ENCODE assay signal across 8 cellular contexts in the genomic region with DNA sequence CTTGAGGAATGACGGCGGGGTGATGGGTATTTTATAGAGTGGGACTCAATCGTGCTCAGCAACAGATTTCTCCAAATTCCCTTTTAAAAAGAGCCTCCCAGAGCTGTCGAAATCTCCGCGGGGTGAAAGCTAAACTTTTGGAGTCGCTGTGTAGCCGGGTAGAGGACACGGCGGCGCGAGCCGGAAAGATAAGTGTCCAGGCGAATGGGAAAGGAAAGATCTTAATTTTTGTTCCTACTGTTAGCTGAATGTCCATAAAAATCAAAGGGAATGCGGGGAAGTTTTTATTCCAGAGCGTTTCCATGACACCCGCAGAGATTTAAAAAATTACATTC. TPM values are rescaled to one million over a fixed set of nuclear protein-coding genes. Genes with fewer than 3 reads are reported as not detected.
A peak's percentile ranks its signal among the peaks of the same experiment; 100 is the strongest.
DNase-seq lines count a peak whose midpoint lies in the region; ATAC-seq, FAIRE-seq and TF ChIP-seq lines count a peak whose summit lies in the region.

No MANE protein-coding gene starts in this region.

- intact Hi-C loops in lower lobe of right lung (cut with DNase I) (no loop called here), thyroid gland (cut with DNase I) (no loop called here)

- no peaks in the 10 kb centered on the region for H3K9me3 Mint-ChIP-seq in T-helper 1 cell treated with Interleukin-12 subunit alpha and Interleukin-12 subunit beta and Interleukin-4 antibody, amounts not matched to agents 30 μg/mL and 1 μg/mL, for 36 hours

- H3K4me3 Mint-ChIP-seq in T-helper 1 cell treated with Interleukin-12 subunit alpha and Interleukin-12 subunit beta and Interleukin-4 antibody, amounts not matched to agents 30 μg/mL and 1 μg/mL, for 36 hours, result peak overlapping the region; percentile 90

- H3K4me1 ChIP-seq in lower lobe of right lung (peaks cover 26% of the 10 kb centered on the region), thyroid gland (peaks cover 17 to 18% of the 10 kb centered on the region in 2 donors)

- peak overlapping the region; percentile 27 for H3K27ac Mint-ChIP-seq in T-helper 1 cell treated with Interleukin-12 subunit alpha and Interleukin-12 subunit beta and Interleukin-4 antibody, amounts not matched to agents 30 μg/mL and 1 μg/mL, for 36 hours

- H3K27me3 ChIP-seq in lower lobe of right lung (ENCODE audit: low read depth) (peaks cover 58% of the 10 kb centered on the region), thyroid gland (peaks cover 7% of the 10 kb centered on the region)

- TF ChIP-seq CTCF in cardiac fibroblast (IDR thresholded peaks at IDR 0.05; ENCODE audit: low read depth, low read length) (no peak), lower lobe of right lung (IDR thresholded peaks at IDR 0.05) (no peak), thyroid gland (IDR thresholded peaks at IDR 0.05) (no peak)

- TF ChIP-seq POLR2A in thyroid gland (IDR thresholded peaks at IDR 0.05) (no peak), GM12892 (IDR thresholded peaks at IDR 0.05; ENCODE audit: low read depth, low read length) (no peak)

- no peak for FAIRE-seq in GM12892 (lab: Jason Lieb, UNC)

- H3K4me1 Mint-ChIP-seq in T-helper 1 cell treated with Interleukin-12 subunit alpha and Interleukin-12 subunit beta and Interleukin-4 antibody, amounts not matched to agents 30 μg/mL and 1 μg/mL, for 36 hours (ENCODE audit: low read depth), result peaks cover 26% of the 10 kb centered on the region

- no peaks in the 10 kb centered on the region for H3K36me3 ChIP-seq in lower lobe of right lung
- H3K36me3 ChIP-seq in thyroid gland, result no peaks in the 10 kb centered on the region

- no peak for DNase-seq in T-helper 1 cell
- no peak for DNase-seq in cardiac fibroblast (ENCODE audit: low read depth in 2 of 2)
- DNase-seq in lower lobe of right lung, result no peak
- peak in 1 of 2 donors; percentile 38 for DNase-seq in thyroid gland
- DNase-seq in GM12892 (ENCODE audit: insufficient read length), result no peak
- DNase-seq in GF-D8 (lab: John Stamatoyannopoulos, UW), result no peak

- H3K27ac ChIP-seq in lower lobe of right lung (no peak overlapping the region), thyroid gland (no peak overlapping the region)

- peaks cover 22% of the 10 kb centered on the region for H3K36me3 Mint-ChIP-seq in T-helper 1 cell treated with Interleukin-12 subunit alpha and Interleukin-12 subunit beta and Interleukin-4 antibody, amounts not matched to agents 30 μg/mL and 1 μg/mL, for 36 hours (ENCODE audit: low read depth)

- H3K4me3 ChIP-seq in cardiac fibroblast (replicated peaks in 1 of 2; ENCODE audit: low read depth in 2 of 2, low read length in 2 of 2) (peak overlapping the region; percentile 52 to 59), lower lobe of right lung (peak overlapping the region; percentile 66), thyroid gland (replicated peaks in 1 of 3) (peak overlapping the region; percentile 27 to 38 (median 34))

- ATAC-seq in lower lobe of right lung, result peak in 1 of 2 donors; percentile 39
- no peak for ATAC-seq in HG03460 (IDR thresholded peaks at IDR 0.05; ENCODE audit: unreplicated experiment)

- peaks cover 79% of the 10 kb centered on the region for H3K27me3 Mint-ChIP-seq in T-helper 1 cell treated with Interleukin-12 subunit alpha and Interleukin-12 subunit beta and Interleukin-4 antibody, amounts not matched to agents 30 μg/mL and 1 μg/mL, for 36 hours (ENCODE audit: low read depth)

- WGBS in thyroid gland, 2 donors, result 1 to 2% methylated on average over 17 of the region's 17 CpGs

- H3K9me3 ChIP-seq in lower lobe of right lung (no peaks in the 10 kb centered on the region), thyroid gland (no peaks in the 10 kb centered on the region)

RNA-seq across cellular contexts. Expression of a gene that starts 9.1 kb away (rescaled TPM):
- total RNA-seq in lower lobe of right lung, result 1.9 TPM
- under 1 TPM in 1 of 4 donors, not detected in 3; 0.40 TPM for total RNA-seq in thyroid gland
- not detected for polyA plus RNA-seq in GM12892 (2012; ENCODE audit: missing spikeins)
